Comparison of ENCODE assay signal across 8 cellular contexts in the genomic region with DNA sequence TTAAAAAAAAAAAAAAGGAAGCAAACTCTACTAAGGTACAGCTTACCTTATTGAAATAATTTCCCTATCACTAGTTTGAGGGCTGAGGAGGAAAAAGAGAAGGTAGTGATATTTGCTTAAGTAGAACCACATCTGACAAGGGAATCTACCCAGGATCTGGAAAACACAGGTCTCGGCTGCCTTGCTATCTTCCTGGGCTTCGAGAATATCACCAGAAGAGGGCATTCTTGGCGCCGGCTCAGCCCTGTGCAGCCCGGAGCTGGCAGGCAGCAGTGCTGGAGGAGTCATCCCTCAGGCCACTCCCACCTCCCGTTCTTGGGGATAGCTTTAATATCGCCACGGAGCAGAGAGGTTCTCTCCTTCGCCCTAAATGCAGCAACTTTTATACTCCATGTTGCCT.
DNase-seq lines count a peak whose midpoint lies in the region; ATAC-seq and TF ChIP-seq lines count a peak whose summit lies in the region.

No MANE protein-coding gene starts in this region.

- peaks cover 72% of the 10 kb centered on the region for H3K4me1 Mint-ChIP-seq in activated T-cell treated with anti-CD3 and anti-CD28 coated beads, Interleukin-2, amount 50 U/mL, for 4 hours (ENCODE audit: low read depth)

- DNase-seq in GM12865 (ENCODE audit: low read depth) (peak; percentile 57), NCI-H774 (lab: John Stamatoyannopoulos, UW) (peak; percentile 72), fibroblast of lung (ENCODE audit: low read depth in 2 of 2) (peak; percentile 11 to 72)
- peak; percentile 75 for DNase-seq in activated T-cell treated with anti-CD3 and anti-CD28 coated beads, Interleukin-2, amount 50 U/mL, for 4 hours
- peak; percentile 75 for DNase-seq in stimulated activated naive CD4-positive, alpha-beta T cell treated with Interleukin-2 at 50 U/mL for 16 hours (lab: John Stamatoyannopoulos, UW)

- H3K27me3 ChIP-seq in fibroblast of lung (ENCODE audit: control insufficient read depth, insufficient read depth, low read length) (no peaks in the 10 kb centered on the region), neural cell (ENCODE audit: insufficient read depth, low read depth, low read length) (no peaks in the 10 kb centered on the region)

- H3K4me3 ChIP-seq in GM12865 (ENCODE audit: low read depth, low read length) (no peak overlapping the region), fibroblast of lung (replicated peaks in 1 of 4; ENCODE audit: control extremely low read depth in 1 of 4, insufficient read depth in 1 of 4, low read depth in 3 of 4, low read length in 4 of 4) (no peak overlapping the region), neural cell (ENCODE audit: low read length) (no peak overlapping the region)

- no peaks in the 10 kb centered on the region for H3K9me2 ChIP-seq in neural cell (ENCODE audit: insufficient read depth, low read length)

- H3K9ac ChIP-seq in fibroblast of lung (ENCODE audit: insufficient read depth, low read length) (no peak overlapping the region), neural cell (ENCODE audit: low read length) (peak overlapping the region; percentile 11)

- H3K27ac ChIP-seq in fibroblast of lung (ENCODE audit: insufficient read depth, low read length), result no peak overlapping the region
- peak overlapping the region; percentile 48 for H3K27ac ChIP-seq in neural cell (ENCODE audit: low read length)

- H3K9me3 ChIP-seq in fibroblast of lung (ENCODE audit: control insufficient read depth, insufficient read depth, low read depth, low read length) (no peaks in the 10 kb centered on the region), neural cell (ENCODE audit: low read length) (no peaks in the 10 kb centered on the region)

- peak; percentile 86 for TF ChIP-seq RAD21 in neural cell (conservative IDR thresholded peaks at IDR 0.05)

- H3K4me2 ChIP-seq in fibroblast of lung (ENCODE audit: extremely low read depth, insufficient read depth, low read length), result no peak overlapping the region
- H3K4me2 ChIP-seq in neural cell (ENCODE audit: low read length), result no peak overlapping the region

- TF ChIP-seq CTCF in GM12865 (IDR thresholded peaks at IDR 0.05; ENCODE audit: insufficient read depth, low read depth, low read length, missing control alignments) (no peak), fibroblast of lung (conservative IDR thresholded peaks at IDR 0.05 in 1 of 2, IDR thresholded peaks at IDR 0.05 in 1 of 2; ENCODE audit: low read depth in 1 of 2, low read length in 2 of 2) (peak in 1 of 2 donors; percentile 1), neural cell (IDR thresholded peaks at IDR 0.05; ENCODE audit: poor library complexity, severe bottlenecking) (peak; percentile 76)

- no peaks in the 10 kb centered on the region for H3K9me3 Mint-ChIP-seq in activated T-cell treated with anti-CD3 and anti-CD28 coated beads, Interleukin-2, amount 50 U/mL, for 4 hours

- H4K20me1 ChIP-seq in fibroblast of lung (ENCODE audit: control insufficient read depth, extremely low read depth, insufficient read depth, low read length) (no peaks in the 10 kb centered on the region), neural cell (ENCODE audit: insufficient read depth) (no peaks in the 10 kb centered on the region)

- no peaks in the 10 kb centered on the region for H3K4me1 ChIP-seq in fibroblast of lung (ENCODE audit: control insufficient read depth, extremely low read depth, insufficient read depth, low read length)

- H3K36me3 Mint-ChIP-seq in activated T-cell treated with anti-CD3 and anti-CD28 coated beads, Interleukin-2, amount 50 U/mL, for 4 hours (ENCODE audit: insufficient read depth), result peaks cover 6% of the 10 kb centered on the region

- H2AFZ ChIP-seq in fibroblast of lung (ENCODE audit: low read length), result no peak overlapping the region
- H2AFZ ChIP-seq in neural cell (ENCODE audit: low read depth, low read length), result no peak overlapping the region

- ATAC-seq in activated T-cell treated with anti-CD3 and anti-CD28 coated beads, Interleukin-2, amount 50 U/mL, for 4 hours, result peak; percentile 89 to 91
- ATAC-seq in HG03520 (IDR thresholded peaks at IDR 0.05; ENCODE audit: unreplicated experiment) (no peak), GM19023 (IDR thresholded peaks at IDR 0.05; ENCODE audit: unreplicated experiment) (no peak)

- no peaks in the 10 kb centered on the region for H3F3A ChIP-seq in neural cell (ENCODE audit: insufficient read depth, low read length, poor library complexity, severe bottlenecking)

- H3K36me3 ChIP-seq in fibroblast of lung (ENCODE audit: control insufficient read depth, insufficient read depth, low read length) (no peaks in the 10 kb centered on the region), neural cell (ENCODE audit: insufficient read depth, low read length) (no peaks in the 10 kb centered on the region)

- peak overlapping the region; percentile 86 for H3K4me3 Mint-ChIP-seq in activated T-cell treated with anti-CD3 and anti-CD28 coated beads, Interleukin-2, amount 50 U/mL, for 4 hours

- TF ChIP-seq EP300 in neural cell (conservative IDR thresholded peaks at IDR 0.05; ENCODE audit: poor library complexity, severe bottlenecking), result no peak

- H3K79me2 ChIP-seq in fibroblast of lung (ENCODE audit: control insufficient read depth, insufficient read depth, low read length) (no peaks in the 10 kb centered on the region), neural cell (replicated peaks; ENCODE audit: insufficient read depth, low read length) (no peaks in the 10 kb centered on the region)

- H3K27me3 Mint-ChIP-seq in activated T-cell treated with anti-CD3 and anti-CD28 coated beads, Interleukin-2, amount 50 U/mL, for 4 hours (ENCODE audit: low read depth), result no peaks in the 10 kb centered on the region

TF ChIP-seq in neural cell, 6 proteins besides CTCF, POLR2A, EP300 and RAD21:
- no peak for TF ChIP-seq REST (IDR thresholded peaks at IDR 0.05; ENCODE audit: borderline replicate concordance)
- no peak for TF ChIP-seq TAF1 (IDR thresholded peaks at IDR 0.05; ENCODE audit: low read depth)
- TF ChIP-seq SMC3 (conservative IDR thresholded peaks at IDR 0.05; ENCODE audit: poor library complexity), result peak; percentile 86
- no peak for TF ChIP-seq POLR2AphosphoS5 (IDR thresholded peaks at IDR 0.05)

Comparison
In these comparisons a context has a peak if more than half of its experiments do, and no peak if none do; other contexts are left out.
1. ATAC-seq: peak in activated T-cell treated with anti-CD3 and anti-CD28 coated beads, Interleukin-2, amount 50 U/mL, for 4 hours (2 of 2); none in HG03520 (single experiment) and GM19023 (single experiment).
2. Peak in every context shown above with its lines, with median percentiles within 50 percentile points of each other: DNase-seq.